16 cellular contexts compared by ENCODE assay signal in the genomic region with DNA sequence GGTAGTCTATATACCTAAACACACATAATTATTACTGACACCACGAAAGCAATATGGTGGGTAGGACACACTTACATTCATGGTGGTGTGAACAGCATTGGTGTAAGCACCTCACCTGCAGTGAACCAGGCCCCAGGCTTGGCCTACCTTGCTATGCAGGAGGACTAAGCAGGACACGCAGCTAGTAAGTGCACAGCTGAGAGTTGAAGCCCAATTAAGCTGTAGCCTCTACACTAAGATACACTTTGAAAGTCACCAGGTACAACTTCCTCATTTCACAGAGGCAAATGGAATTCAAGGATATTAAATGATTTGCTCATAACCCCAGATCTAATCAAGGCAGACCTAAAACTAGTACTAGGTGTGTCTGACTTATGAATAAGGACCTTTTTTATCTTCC.
DNase-seq lines count a peak whose midpoint lies in the region; ATAC-seq and TF ChIP-seq lines count a peak whose summit lies in the region.
"Had no signal": no experiment of that assay in that cellular context is flagged by ENCODE, and none has a peak within 500 bp of the region (broad histone marks: within the 10 kb centered on the region; RNA-seq: fewer than 3 reads in every experiment).

No MANE protein-coding gene starts in this region.

- no peaks in the 10 kb centered on the region for H3K36me3 ChIP-seq in SK-N-SH (replicated peaks in 1 of 2; ENCODE audit: control insufficient read depth in 1 of 2, insufficient read depth in 2 of 2, low read length in 1 of 2)
- no peaks in the 10 kb centered on the region for H3K36me3 ChIP-seq in PC-9 (ENCODE audit: low read depth)
- H3K36me3 ChIP-seq in naive thymus-derived CD4-positive, alpha-beta T cell (ENCODE audit: control insufficient read depth in 2 of 3, insufficient read depth in 3 of 3, low read length in 3 of 3): no peaks in the 10 kb centered on the region
- no peaks in the 10 kb centered on the region for H3K36me3 ChIP-seq in gastroesophageal sphincter
- H3K36me3 ChIP-seq: BLaER1 treated with 17β-estradiol and CSF1 and Interleukin-3, amounts not matched to agents 10 nM and 100 nM; HAP-1 had no signal

- TSS peak; percentile 80 for BruUV-seq in PC-9 (replicated peaks; lab: Mats Ljungman, UMichigan)

- H3K27me3 ChIP-seq in SK-N-SH (ENCODE audit: insufficient read depth) (no peaks in the 10 kb centered on the region), PC-9 (ENCODE audit: insufficient read depth, low read depth) (no peaks in the 10 kb centered on the region), gastroesophageal sphincter (no peaks in the 10 kb centered on the region)
- H3K27me3 ChIP-seq in naive thymus-derived CD4-positive, alpha-beta T cell (ENCODE audit: control insufficient read depth in 2 of 2, insufficient read depth in 2 of 2, low read length in 2 of 2): no peaks in the 10 kb centered on the region
- H3K27me3 ChIP-seq: BLaER1 treated with 17β-estradiol and CSF1 and Interleukin-3, amounts not matched to agents 10 nM and 100 nM had no signal

- no peaks in the 10 kb centered on the region for H3K79me2 ChIP-seq in SK-N-SH (ENCODE audit: insufficient read depth)
- no peaks in the 10 kb centered on the region for H3K79me2 ChIP-seq in PC-9 (ENCODE audit: low read depth)

- TF ChIP-seq POLR2A in gastroesophageal sphincter (IDR thresholded peaks at IDR 0.05): no peak

- no peak for ATAC-seq in SK-N-SH treated with all-trans-retinoic acid at 6 μM for 48 hours
- ATAC-seq in esophagus mucosa: peak; percentile 59
- ATAC-seq in naive thymus-derived CD4-positive, alpha-beta T cell: no peak
- ATAC-seq in gastroesophageal sphincter: no peak

- CTCF ChIA-PET in SK-N-SH (lab: Yijun Ruan, JAX) (no interaction called here), PC-9 (lab: Charles Lee) (interaction anchor here (1.0 kb wide), 1 partner anchor 145 kb away, joined by 3 read pairs; no protein-coding TSS in a partner anchor)
- CTCF ChIA-PET in naive thymus-derived CD4-positive, alpha-beta T cell (lab: Charles Lee): no interaction called here

- POLR2A ChIA-PET in SK-N-SH (lab: Yijun Ruan, JAX): no interaction called here
- POLR2A ChIA-PET in PC-9 (lab: Charles Lee; ENCODE audit: unreplicated experiment): interaction anchor here (0.5 to 1.0 kb wide), 2 partner anchors 145 to 281 kb away, joined by 3 to 6 read pairs; no protein-coding TSS in a partner anchor
- POLR2A ChIA-PET in naive thymus-derived CD4-positive, alpha-beta T cell (lab: Charles Lee): no interaction called here

- TF ChIP-seq RAD21 in SK-N-SH (IDR thresholded peaks at IDR 0.05; ENCODE audit: low read length): no peak

- H3K27ac ChIP-seq in SK-N-SH (ENCODE audit: low read depth in 2 of 2, low read length in 1 of 2) (peak overlapping the region in 1 of 2 experiments; percentile 8; a peak in 1 of 4 replicates), PC-9 (peak overlapping the region; percentile 84), gastroesophageal sphincter (no peak overlapping the region)
- no peak overlapping the region for H3K27ac ChIP-seq in naive thymus-derived CD4-positive, alpha-beta T cell (ENCODE audit: low read depth, low read length)
- H3K27ac ChIP-seq: 22Rv1; BLaER1 treated with 17β-estradiol and CSF1 and Interleukin-3, amounts not matched to agents 10 nM and 100 nM; HL-60 had no signal

- no peaks in the 10 kb centered on the region for H3K36me3 Mint-ChIP-seq in type B pancreatic cell
- no peaks in the 10 kb centered on the region for H3K36me3 Mint-ChIP-seq in naive thymus-derived CD4-positive, alpha-beta T cell

- no peaks in the 10 kb centered on the region for H3K9me2 ChIP-seq in SK-N-SH
- no peaks in the 10 kb centered on the region for H3K9me2 ChIP-seq in PC-9 (ENCODE audit: insufficient read depth)

- H2AFZ ChIP-seq in SK-N-SH (ENCODE audit: low read depth): no peak overlapping the region
- H2AFZ ChIP-seq in PC-9: peak overlapping the region; percentile 18; the same call in 1 of the 2 replicates

- H3K27ac Mint-ChIP-seq in type B pancreatic cell: no peak overlapping the region
- no peak overlapping the region for H3K27ac Mint-ChIP-seq in naive thymus-derived CD4-positive, alpha-beta T cell
- H3K27ac Mint-ChIP-seq: CD4-positive, alpha-beta T cell; HFFc6 had no signal

- no peak for TF ChIP-seq CTCF in SK-N-SH (IDR thresholded peaks at IDR 0.05)
- TF ChIP-seq CTCF in PC-9 (conservative IDR thresholded peaks at IDR 0.05): no peak
- no peak for TF ChIP-seq CTCF in type B pancreatic cell (conservative IDR thresholded peaks at IDR 0.05)
- no peak for TF ChIP-seq CTCF in gastroesophageal sphincter (IDR thresholded peaks at IDR 0.05)

- H3F3A ChIP-seq in SK-N-SH (replicated peaks; ENCODE audit: insufficient read depth) (peaks cover 14% of the 10 kb centered on the region), PC-9 (ENCODE audit: insufficient read depth, low read depth) (peaks cover 22% of the 10 kb centered on the region)

- peaks cover 2 to 18% of the 10 kb centered on the region in 2 experiments; a peak in 3 of 4 replicates for H3K4me1 ChIP-seq in SK-N-SH (ENCODE audit: control insufficient read depth in 1 of 2, insufficient read depth in 2 of 2, low read depth in 1 of 2, low read length in 1 of 2)
- peaks cover 60% of the 10 kb centered on the region for H3K4me1 ChIP-seq in PC-9 (replicated peaks; ENCODE audit: insufficient read depth)
- no peaks in the 10 kb centered on the region for H3K4me1 ChIP-seq in naive thymus-derived CD4-positive, alpha-beta T cell (ENCODE audit: control insufficient read depth in 2 of 2, insufficient read depth in 2 of 2, low read length in 2 of 2)
- no peaks in the 10 kb centered on the region for H3K4me1 ChIP-seq in gastroesophageal sphincter
- H3K4me1 ChIP-seq: BLaER1 treated with 17β-estradiol and CSF1 and Interleukin-3, amounts not matched to agents 10 nM and 100 nM; HAP-1 had no signal

- H3K4me3 ChIP-seq in SK-N-SH (ENCODE audit: low read depth in 2 of 2, low read length in 1 of 2): no peak overlapping the region
- peak overlapping the region; percentile 17; the same call in 1 of the 2 replicates for H3K4me3 ChIP-seq in PC-9
- H3K4me3 ChIP-seq in naive thymus-derived CD4-positive, alpha-beta T cell (ENCODE audit: low read length): no peak overlapping the region
- no peak overlapping the region for H3K4me3 ChIP-seq in gastroesophageal sphincter
- H3K4me3 ChIP-seq: BLaER1 treated with 17β-estradiol and CSF1 and Interleukin-3, amounts not matched to agents 10 nM and 100 nM; HAP-1 had no signal

- no peak overlapping the region for H3K4me3 Mint-ChIP-seq in type B pancreatic cell
- no peak overlapping the region for H3K4me3 Mint-ChIP-seq in naive thymus-derived CD4-positive, alpha-beta T cell
- H3K4me3 Mint-ChIP-seq: CD4-positive, alpha-beta T cell; HFFc6 had no signal

- H3K9me3 Mint-ChIP-seq in type B pancreatic cell: no peaks in the 10 kb centered on the region
- H3K9me3 Mint-ChIP-seq in naive thymus-derived CD4-positive, alpha-beta T cell: peaks cover 0 to 15% (median 6%) of the 10 kb centered on the region in 11 donors
- H3K9me3 Mint-ChIP-seq: CD4-positive, alpha-beta T cell had no signal

- intact Hi-C loops in PC-9 (cut with micrococcal nuclease; ENCODE audit: unreplicated experiment): loop anchor here (1.0 to 10.0 kb wide), 8 partner anchors 53 to 567 kb away; partner anchors contain the start of gene PAPPA
- intact Hi-C loops in naive thymus-derived CD4-positive, alpha-beta T cell (cut with micrococcal nuclease): no loop called here

- 0 out of 2 replicates have a peak overlapping the region, but pooled peaks have one; percentile 3 for H3K4me2 ChIP-seq in SK-N-SH
- H3K4me2 ChIP-seq in PC-9: peak overlapping the region; percentile 66
- H3K4me2 ChIP-seq: BLaER1 treated with 17β-estradiol and CSF1 and Interleukin-3, amounts not matched to agents 10 nM and 100 nM had no signal

- TF ChIP-seq EP300 in SK-N-SH (IDR thresholded peaks at IDR 0.05; ENCODE audit: borderline replicate concordance in 1 of 2, low read depth in 1 of 2, low read length in 1 of 2) (no peak), gastroesophageal sphincter (IDR thresholded peaks at IDR 0.05) (no peak)

- 100% methylated on average over 2 of the region's 2 CpGs for WGBS in SK-N-SH (ENCODE audit: low lambda C conversion rate)
- WGBS in gastroesophageal sphincter (ENCODE audit: low coverage in 1 of 2), 2 donors: 100% methylated on average over 1 of the region's 2 CpGs; no CpG with 5 or more reads in 1 of the 2 donors

- H4K20me1 ChIP-seq in SK-N-SH (ENCODE audit: insufficient read depth) (no peaks in the 10 kb centered on the region), PC-9 (ENCODE audit: insufficient read depth) (no peaks in the 10 kb centered on the region)
- H4K20me1 ChIP-seq: BLaER1 treated with 17β-estradiol and CSF1 and Interleukin-3, amounts not matched to agents 10 nM and 100 nM had no signal

- H3K27me3 Mint-ChIP-seq in type B pancreatic cell: no peaks in the 10 kb centered on the region
- H3K27me3 Mint-ChIP-seq in naive thymus-derived CD4-positive, alpha-beta T cell: no peaks in the 10 kb centered on the region
- H3K27me3 Mint-ChIP-seq: CD4-positive, alpha-beta T cell had no signal

- H3K4me1 Mint-ChIP-seq in type B pancreatic cell (ENCODE audit: unreplicated experiment): no peaks in the 10 kb centered on the region
- no peaks in the 10 kb centered on the region for H3K4me1 Mint-ChIP-seq in naive thymus-derived CD4-positive, alpha-beta T cell

- H3K9ac ChIP-seq in SK-N-SH: no peak overlapping the region
- H3K9ac ChIP-seq: BLaER1 treated with 17β-estradiol and CSF1 and Interleukin-3, amounts not matched to agents 10 nM and 100 nM had no signal

- no peak for DNase-seq in SK-N-SH
- DNase-seq in PC-9: peak; percentile 10 to 72
- peak; percentile 33 for DNase-seq in renal cortical epithelial cell (ENCODE audit: low read depth)
- DNase-seq in type B pancreatic cell (ENCODE audit: extremely low spot score, unreplicated experiment): no peak
- no peak for DNase-seq in naive thymus-derived CD4-positive, alpha-beta T cell
- DNase-seq: CD4-positive, alpha-beta T cell; DMS79; GOT3; HFFc6 had no signal

- H3K9me3 ChIP-seq in SK-N-SH: no peaks in the 10 kb centered on the region
- peaks cover 6% of the 10 kb centered on the region for H3K9me3 ChIP-seq in PC-9 (ENCODE audit: insufficient read depth, low read depth)
- H3K9me3 ChIP-seq in naive thymus-derived CD4-positive, alpha-beta T cell (ENCODE audit: control insufficient read depth in 2 of 3, low read length in 3 of 3): no peaks in the 10 kb centered on the region
- H3K9me3 ChIP-seq in gastroesophageal sphincter: no peaks in the 10 kb centered on the region
- H3K9me3 ChIP-seq: BLaER1 treated with 17β-estradiol and CSF1 and Interleukin-3, amounts not matched to agents 10 nM and 100 nM; HAP-1 had no signal

TF ChIP-seq in SK-N-SH, 30 proteins besides CTCF, POLR2A, EP300 and RAD21 (continues in another document):
- no peak for TF ChIP-seq TCF12 (IDR thresholded peaks at IDR 0.05)
- no peak for TF ChIP-seq YY1 (IDR thresholded peaks at IDR 0.05; ENCODE audit: low read depth)
- no peak for TF ChIP-seq EZH2phosphoT487 (IDR thresholded peaks at IDR 0.05; ENCODE audit: borderline replicate concordance, low read depth)
- no peak for TF ChIP-seq POLR2AphosphoS5 (IDR thresholded peaks at IDR 0.05; ENCODE audit: low read depth, low read length)

Comparison
In these comparisons a context has a peak if more than half of its experiments do, and no peak if none do; other contexts are left out.
1. DNase-seq: peak in PC-9 (2 of 2) and renal cortical epithelial cell (single experiment); none in SK-N-SH (single experiment), type B pancreatic cell (single experiment) and naive thymus-derived CD4-positive, alpha-beta T cell (0 of 9).